In the genomic region with DNA sequence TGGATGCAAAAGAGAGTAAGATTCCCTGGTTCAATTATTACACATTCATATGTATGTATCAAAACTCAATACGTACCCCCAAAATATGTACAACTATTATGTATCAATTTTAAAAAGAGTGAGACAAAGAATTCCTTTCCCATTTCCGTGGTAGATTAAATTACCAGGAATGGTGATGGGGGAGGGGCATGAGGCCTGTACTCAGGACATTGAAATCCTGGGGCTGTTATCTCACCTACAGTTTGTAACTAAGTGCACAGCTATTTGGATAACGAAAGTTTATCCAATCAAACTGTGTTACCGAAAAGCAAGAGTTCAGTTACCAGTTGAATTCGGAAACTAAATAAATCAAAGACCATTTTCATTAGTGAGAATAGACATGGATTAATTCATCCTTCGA, we compare ENCODE assay signal across 31 cellular contexts. TPM values are rescaled to one million over a fixed set of nuclear protein-coding genes. Genes with fewer than 3 reads are reported as not detected.
"Had no signal": no experiment of that assay in that cellular context is flagged by ENCODE, and none has a peak within 500 bp of the region (broad histone marks: within the 10 kb centered on the region; RNA-seq: fewer than 3 reads in every experiment).

No MANE protein-coding gene starts in this region.

- H3K27me3 ChIP-seq: hepatocyte, left lung, pancreas, stomach, testis, thyroid gland, transverse colon, upper lobe of left lung had no signal

- H2AFZ ChIP-seq: hepatocyte had no signal

- H3K4me1 ChIP-seq: left lung, lower lobe of right lung, pancreas, prostate gland, stomach, testis, thyroid gland, transverse colon, upper lobe of left lung had no signal

- H3K4me3 Mint-ChIP-seq: mesothelial cell of epicardium; naive B cell; natural killer cell; nephron progenitor cell; stimulated activated naive B cell treated with anti-CD40 and anti-IgM and Interleukin-4, amounts not matched to agents 10 μg/mL and 1 μg/mL and 100 μg/mL, for 72 hours had no signal

- H3K27ac Mint-ChIP-seq: mesothelial cell of epicardium; naive B cell; natural killer cell; nephron progenitor cell; stimulated activated naive B cell treated with anti-CD40 and anti-IgM and Interleukin-4, amounts not matched to agents 10 μg/mL and 1 μg/mL and 100 μg/mL, for 72 hours had no signal

- H3K4me3 ChIP-seq: hepatocyte, left lung, lower lobe of right lung, pancreas, prostate gland, skin epidermis, stomach, testis, thyroid gland, transverse colon, upper lobe of left lung had no signal

- H3K36me3 Mint-ChIP-seq: mesothelial cell of epicardium; naive B cell; natural killer cell; stimulated activated naive B cell treated with anti-CD40 and anti-IgM and Interleukin-4, amounts not matched to agents 10 μg/mL and 1 μg/mL and 100 μg/mL, for 72 hours had no signal

- ATAC-seq: left colon; left lung; lower lobe of right lung; natural killer cell; pancreas; right cardiac atrium; sciatic nerve; stimulated activated naive B cell treated with anti-CD40 and anti-IgM and Interleukin-4, amounts not matched to agents 10 μg/mL and 1 μg/mL and 100 μg/mL, for 72 hours; stimulated activated naive CD8-positive, alpha-beta T cell treated with anti-CD3 and anti-CD28 coated beads, Interleukin-15, Interleukin-2, amounts not matched to agents 100 U/mL and 50 U/mL, for 24 hours had no signal

- H3K9me3 Mint-ChIP-seq: mesothelial cell of epicardium; nephron progenitor cell; stimulated activated naive B cell treated with anti-CD40 and anti-IgM and Interleukin-4, amounts not matched to agents 10 μg/mL and 1 μg/mL and 100 μg/mL, for 72 hours had no signal

- DNase-seq: kidney; left colon; left lung; lower lobe of right lung; mammary epithelial cell; mesenchymal stem cell; naive B cell; natural killer cell; nephron progenitor cell; nucleus accumbens; pancreas; posterior cingulate gyrus; retina; right cardiac atrium; stimulated activated CD4-positive, alpha-beta T cell treated with anti-CD3 and anti-CD28 coated beads, Interleukin-12 subunit alpha, Interleukin-12 subunit beta, amount 100 ng/mL, for 4 hours; stimulated activated CD4-positive, alpha-beta T cell treated with anti-CD3 and anti-CD28 coated beads, Interleukin-15, amount 100 ng/mL, for 24 hours; stimulated activated CD4-positive, alpha-beta T cell treated with anti-CD3 and anti-CD28 coated beads, Interleukin-2, amount 100 ng/mL, for 24 hours; stimulated activated CD4-positive, alpha-beta T cell treated with anti-CD3 and anti-CD28 coated beads, Interleukin-4, amount 100 ng/mL, for 1 hour; stimulated activated naive B cell treated with anti-CD40 and anti-IgM and Interleukin-4, amounts not matched to agents 10 μg/mL and 1 μg/mL and 100 μg/mL, for 72 hours; stimulated activated naive CD8-positive, alpha-beta T cell treated with anti-CD3 and anti-CD28 coated beads, Interleukin-15, Interleukin-2, amounts not matched to agents 100 U/mL and 50 U/mL, for 24 hours; stomach; testis; thyroid gland; transverse colon; upper lobe of left lung had no signal

- H3K27ac ChIP-seq: hepatocyte, left lung, lower lobe of right lung, pancreas, prostate gland, skin epidermis, stomach, testis, thyroid gland, transverse colon, upper lobe of left lung had no signal

- H3K79me2 ChIP-seq: hepatocyte had no signal

- H3K4me2 ChIP-seq: hepatocyte had no signal

- H3K36me3 ChIP-seq: left lung, lower lobe of right lung, pancreas, prostate gland, stomach, thyroid gland, transverse colon, upper lobe of left lung had no signal

- H3K9me3 ChIP-seq: left lung, lower lobe of right lung, pancreas, prostate gland, stomach, testis, thyroid gland, transverse colon, upper lobe of left lung had no signal

- H3K4me1 Mint-ChIP-seq: naive B cell; natural killer cell; stimulated activated naive B cell treated with anti-CD40 and anti-IgM and Interleukin-4, amounts not matched to agents 10 μg/mL and 1 μg/mL and 100 μg/mL, for 72 hours had no signal

- H3K27me3 Mint-ChIP-seq: naive B cell had no signal

RNA-seq across cellular contexts. Expression of a gene that starts 8.3 kb away (rescaled TPM):
- total RNA-seq: natural killer cell, osteoblast had no signal
